ENCODE assay signal across 8 cellular contexts in the genomic region with DNA sequence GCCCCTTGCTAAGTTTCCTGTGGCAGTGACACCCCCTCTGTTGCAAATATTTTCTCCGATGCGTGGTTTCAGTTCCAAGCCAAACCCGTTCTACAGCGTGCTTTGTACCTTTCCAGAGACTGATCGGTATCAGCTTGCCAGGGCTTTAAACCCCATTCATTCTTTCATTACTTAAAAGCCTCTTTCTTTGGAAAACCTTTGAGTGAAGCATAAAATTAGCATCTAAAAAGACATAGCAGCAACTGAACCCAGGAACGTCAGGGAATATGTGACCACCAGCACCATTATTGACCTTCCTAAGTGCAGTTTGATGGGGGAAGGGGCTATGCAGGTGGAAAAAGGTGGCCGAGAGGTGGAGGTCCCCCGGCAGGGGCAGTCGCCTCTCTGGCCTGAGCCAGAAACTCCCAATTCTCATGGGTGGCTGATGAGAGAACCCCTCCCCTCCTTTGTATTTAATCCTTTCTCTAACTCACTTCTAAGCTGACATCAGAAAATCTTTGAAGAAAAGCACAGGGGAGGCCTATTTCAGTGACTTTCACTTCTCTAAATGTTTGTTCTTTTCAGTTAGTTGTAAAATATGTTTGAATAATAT.
DNase-seq lines count a peak whose midpoint lies in the region; ATAC-seq and TF ChIP-seq lines count a peak whose summit lies in the region.

No MANE protein-coding gene starts in this region.

- H3K27me3 Mint-ChIP-seq in activated naive CD8-positive, alpha-beta T cell treated with anti-CD3 and anti-CD28 coated beads, Interleukin-2, amount 50 U/mL, for 24 hours: no peaks in the 10 kb centered on the region
- no peaks in the 10 kb centered on the region for H3K27me3 Mint-ChIP-seq in nephron (ENCODE audit: low read depth)

- H3K36me3 Mint-ChIP-seq in activated naive CD8-positive, alpha-beta T cell treated with anti-CD3 and anti-CD28 coated beads, Interleukin-2, amount 50 U/mL, for 24 hours (ENCODE audit: low read depth): peaks cover 4% of the 10 kb centered on the region
- H3K36me3 Mint-ChIP-seq in nephron (ENCODE audit: low read depth): peaks cover 3% of the 10 kb centered on the region

- H3K9me3 Mint-ChIP-seq in activated naive CD8-positive, alpha-beta T cell treated with anti-CD3 and anti-CD28 coated beads, Interleukin-2, amount 50 U/mL, for 24 hours: peaks cover 14% of the 10 kb centered on the region
- peaks cover 13% of the 10 kb centered on the region for H3K9me3 Mint-ChIP-seq in nephron

- DNase-seq in activated naive CD8-positive, alpha-beta T cell treated with anti-CD3 and anti-CD28 coated beads, Interleukin-2, amount 50 U/mL, for 24 hours: no peak
- DNase-seq in NK-92 (lab: John Stamatoyannopoulos, UW; ENCODE audit: unreplicated experiment) (no peak), omental fat pad (ENCODE audit: low spot score) (no peak)
- no peak for DNase-seq in effector CD4-positive, alpha-beta T cell

- H3K27ac Mint-ChIP-seq in activated naive CD8-positive, alpha-beta T cell treated with anti-CD3 and anti-CD28 coated beads, Interleukin-2, amount 50 U/mL, for 24 hours: peak overlapping the region; percentile 80
- H3K27ac Mint-ChIP-seq in nephron: peak overlapping the region; percentile 62 to 81 (median 67)

- H3K4me3 Mint-ChIP-seq in activated naive CD8-positive, alpha-beta T cell treated with anti-CD3 and anti-CD28 coated beads, Interleukin-2, amount 50 U/mL, for 24 hours: peak overlapping the region; percentile 69
- no peak overlapping the region for H3K4me3 Mint-ChIP-seq in nephron

- H3K4me1 Mint-ChIP-seq in activated naive CD8-positive, alpha-beta T cell treated with anti-CD3 and anti-CD28 coated beads, Interleukin-2, amount 50 U/mL, for 24 hours: peaks cover 40% of the 10 kb centered on the region
- H3K4me1 Mint-ChIP-seq in nephron: peaks cover 5% of the 10 kb centered on the region

- ATAC-seq in GM18909 (IDR thresholded peaks at IDR 0.05; ENCODE audit: poor library complexity, unreplicated experiment) (peak; percentile 53), HG03066 (IDR thresholded peaks at IDR 0.05; ENCODE audit: low read depth, unreplicated experiment) (peak; percentile 62), omental fat pad (ENCODE audit: low FRiP score) (no peak), HG03045 (IDR thresholded peaks at IDR 0.05; ENCODE audit: unreplicated experiment) (no peak)
- peak; percentile 29 for ATAC-seq in activated naive CD8-positive, alpha-beta T cell treated with anti-CD3 and anti-CD28 coated beads, Interleukin-2, amount 50 U/mL, for 24 hours

- no peak for TF ChIP-seq CTCF in nephron (IDR thresholded peaks at IDR 0.05; ENCODE audit: unreplicated experiment in 3 of 3)
- TF ChIP-seq CTCF in omental fat pad (IDR thresholded peaks at IDR 0.05): no peak

Comparison
In these comparisons a context has a peak if more than half of its experiments do, and no peak if none do; other contexts are left out.
1. ATAC-seq: peak in GM18909 (single experiment), HG03066 (single experiment) and activated naive CD8-positive, alpha-beta T cell treated with anti-CD3 and anti-CD28 coated beads, Interleukin-2, amount 50 U/mL, for 24 hours (single experiment); none in omental fat pad (single experiment) and HG03045 (single experiment).